In genomic region chr4:142961866-142962265, GRCh38 we compare ENCODE assay signal across 11 cellular contexts.
DNase-seq lines count a peak whose midpoint lies in the region; ATAC-seq and TF ChIP-seq lines count a peak whose summit lies in the region.
"Had no signal": no experiment of that assay in that cellular context is flagged by ENCODE, and none has a peak within 500 bp of the region (broad histone marks: within the 10 kb centered on the region; RNA-seq: fewer than 3 reads in every experiment).

No MANE protein-coding gene starts in this region.

- TF ChIP-seq POLR2A in NB4 (IDR thresholded peaks at IDR 0.05; ENCODE audit: extremely low read depth, insufficient read length) = no peak
- no peak for TF ChIP-seq POLR2A in uterus (IDR thresholded peaks at IDR 0.05)

- peaks cover 0 to 26% (median 20%) of the 10 kb centered on the region in 9 donors for H3K4me1 ChIP-seq in heart right ventricle
- H3K4me1 ChIP-seq in uterus = peaks cover 0 to 4% of the 10 kb centered on the region in 2 donors
- H3K4me1 ChIP-seq: Peyer's patch had no signal

- 23 to 43% methylated on average over 1 of the region's 1 CpG for WGBS in heart right ventricle, 2 donors

- ATAC-seq in GM21515 (IDR thresholded peaks at IDR 0.05; ENCODE audit: unreplicated experiment) = peak; percentile 92
- ATAC-seq in heart right ventricle = peak in 7 of 8 donors; percentile 33 to 95 (median 67)
- ATAC-seq in HG03108 (IDR thresholded peaks at IDR 0.05; ENCODE audit: unreplicated experiment) = no peak
- ATAC-seq: K562 had no signal

- intact Hi-C loops in heart right ventricle (cut with DNase I) (no loop called here), uterus (cut with DNase I; ENCODE audit: low total_unique reads) (no loop called here)

- DNase-seq in NB4 (ENCODE audit: low read depth) = peak; percentile 61
- DNase-seq in heart right ventricle = no peak
- DNase-seq in uterus = peak in 1 of 2 donors; percentile 35
- no peak for DNase-seq in COR-L47 (lab: John Stamatoyannopoulos, UW)
- DNase-seq in NCI-H748 treated with DMSO at 0.1 percent for 48 hours (lab: John Stamatoyannopoulos, UW) = no peak
- DNase-seq: GOT3, mammary epithelial cell, Peyer's patch had no signal

- no peak for TF ChIP-seq CTCF in NB4 (IDR thresholded peaks at IDR 0.05; ENCODE audit: low read depth, low read length)
- TF ChIP-seq CTCF in heart right ventricle (IDR thresholded peaks at IDR 0.05) = no peak
- no peak for TF ChIP-seq CTCF in uterus (IDR thresholded peaks at IDR 0.05)

- H3K27ac ChIP-seq in heart right ventricle (peak overlapping the region in 2 of 10 donors; percentile 7 to 51), uterus (peak overlapping the region; percentile 26 to 40)

- H3K36me3 ChIP-seq in heart right ventricle = no peaks in the 10 kb centered on the region
- H3K36me3 ChIP-seq in uterus = no peaks in the 10 kb centered on the region
- H3K36me3 ChIP-seq: Peyer's patch had no signal

- no peak overlapping the region for H3K4me3 ChIP-seq in NB4 (ENCODE audit: low read depth, low read length)
- H3K4me3 ChIP-seq in heart right ventricle = no peak overlapping the region
- no peak overlapping the region for H3K4me3 ChIP-seq in uterus
- H3K4me3 ChIP-seq: K562, Peyer's patch had no signal

- H3K9me3 ChIP-seq in heart right ventricle (no peaks in the 10 kb centered on the region), uterus (no peaks in the 10 kb centered on the region)
- H3K9me3 ChIP-seq: Peyer's patch had no signal

- no peaks in the 10 kb centered on the region for H3K27me3 ChIP-seq in heart right ventricle
- H3K27me3 ChIP-seq in uterus = no peaks in the 10 kb centered on the region
- H3K27me3 ChIP-seq: Peyer's patch had no signal
